Comparison of ENCODE assay signal across 1 cellular context in genomic region chr16:83952940-83953795, GRCh38.
TF ChIP-seq lines count a peak whose summit lies in the region.

Gene OSGIN1 (plus strand): TSS chr16:83953240. CDS start chr16:83957672, 4,432 bp downstream.

TF ChIP-seq in K562, 482 proteins besides CTCF, POLR2A, EP300 and RAD21 (continued from another document and continues in another):
- TF ChIP-seq TSHZ1 (CRISPR knock-in tag; IDR thresholded peaks at IDR 0.05), result no peak
- no peak for TF ChIP-seq XRCC4 (IDR thresholded peaks at IDR 0.05; ENCODE audit: extremely low read depth, insufficient read depth, insufficient read length)
- no peak for TF ChIP-seq PTRF (tag; IDR thresholded peaks at IDR 0.05)
- peak; percentile 71 for TF ChIP-seq HES1 (IDR thresholded peaks at IDR 0.05; ENCODE audit: low read depth)
- no peak for TF ChIP-seq TAL1 (IDR thresholded peaks at IDR 0.05)
- peak; percentile 76 for TF ChIP-seq ZBTB33 (CRISPR knock-in tag; IDR thresholded peaks at IDR 0.05)
- TF ChIP-seq SLC30A9 (CRISPR knock-in tag; IDR thresholded peaks at IDR 0.05), result no peak
- no peak for TF ChIP-seq E2F4 (CRISPR knock-in tag; IDR thresholded peaks at IDR 0.05; ENCODE audit: low read depth)
- TF ChIP-seq BRCA1 (IDR thresholded peaks at IDR 0.05), result no peak
- no peak for TF ChIP-seq BRCA1 (CRISPR knock-in tag; IDR thresholded peaks at IDR 0.05)
- no peak for TF ChIP-seq NR4A1 (CRISPR knock-in tag; IDR thresholded peaks at IDR 0.05)
- TF ChIP-seq NR4A1 (tag; IDR thresholded peaks at IDR 0.05), result no peak; the same call in 1 of the 2 replicates
- TF ChIP-seq NR2F6 (CRISPR knock-in tag; IDR thresholded peaks at IDR 0.05), result no peak
- peak; percentile 50 for TF ChIP-seq SOX6 (IDR thresholded peaks at IDR 0.05)
- peak; percentile 68; the same call in 1 of the 2 replicates for TF ChIP-seq TARDBP (IDR thresholded peaks at IDR 0.05)
- no peak for TF ChIP-seq ATF1 (CRISPR knock-in tag; IDR thresholded peaks at IDR 0.05)
- TF ChIP-seq ATF1 (tag; IDR thresholded peaks at IDR 0.05), result peak; percentile 81
- no peak for TF ChIP-seq FUS (optimal IDR thresholded peaks at IDR 0.05; ENCODE audit: low read depth, low read length)
- TF ChIP-seq E2F6 (IDR thresholded peaks at IDR 0.05; ENCODE audit: borderline replicate concordance in 1 of 2, extremely low read depth in 1 of 2, insufficient read depth in 1 of 2, insufficient read length in 1 of 2, low read depth in 1 of 2, low read length in 1 of 2, poor library complexity in 1 of 2, severe bottlenecking in 1 of 2), result peak; percentile 45 to 86
- 0 out of 2 replicates have a peak, but pooled peaks have one; percentile 54 for TF ChIP-seq SMARCA4 (IDR thresholded peaks at IDR 0.05)
- no peak for TF ChIP-seq MCM3 (IDR thresholded peaks at IDR 0.05)
- peak; percentile 92 for TF ChIP-seq RBFOX2 (IDR thresholded peaks at IDR 0.05; ENCODE audit: low read depth, low read length)
- no peak for TF ChIP-seq BCOR (IDR thresholded peaks at IDR 0.05)
- peak; percentile 73 for TF ChIP-seq MAFF (IDR thresholded peaks at IDR 0.05; ENCODE audit: low read length)
- no peak for TF ChIP-seq CCAR2 (IDR thresholded peaks at IDR 0.05; ENCODE audit: low read depth, low read length)
- no peak; the same call in 1 of the 2 replicates for TF ChIP-seq CREM (IDR thresholded peaks at IDR 0.05; ENCODE audit: low read depth)
- peak; percentile 80 for TF ChIP-seq MTA3 (IDR thresholded peaks at IDR 0.05; ENCODE audit: borderline replicate concordance)
- no peak for TF ChIP-seq ZC3H8 (IDR thresholded peaks at IDR 0.05)
- peak; percentile 72 for TF ChIP-seq FOXM1 (IDR thresholded peaks at IDR 0.05; ENCODE audit: low read depth)
- 0 out of 2 replicates have a peak, but pooled peaks have one; percentile 69 for TF ChIP-seq FOXM1 (CRISPR knock-in tag; IDR thresholded peaks at IDR 0.05; ENCODE audit: low read depth)
- TF ChIP-seq ARID3B (CRISPR knock-in tag; IDR thresholded peaks at IDR 0.05; ENCODE audit: borderline replicate concordance), result no peak
- peak; percentile 97 for TF ChIP-seq NFE2 (IDR thresholded peaks at IDR 0.05; ENCODE audit: low read depth)
- TF ChIP-seq XRCC3 (IDR thresholded peaks at IDR 0.05), result no peak
- no peak for TF ChIP-seq FIP1L1 (IDR thresholded peaks at IDR 0.05; ENCODE audit: low read depth, low read length, poor library complexity, severe bottlenecking)
- TF ChIP-seq TCF7 (IDR thresholded peaks at IDR 0.05; ENCODE audit: borderline replicate concordance), result no peak
- TF ChIP-seq POLR3A (IDR thresholded peaks at IDR 0.05; ENCODE audit: borderline replicate concordance, extremely low read depth, insufficient read depth, insufficient read length), result no peak
- TF ChIP-seq ZNF318 (IDR thresholded peaks at IDR 0.05; ENCODE audit: borderline replicate concordance in 1 of 2, low read depth in 1 of 2), result peak in 1 of 2 experiments; percentile 69; a peak in 2 of 4 replicates
- TF ChIP-seq CHD1 (IDR thresholded peaks at IDR 0.05; ENCODE audit: low read length), result no peak
- TF ChIP-seq NR2C1 (IDR thresholded peaks at IDR 0.05), result no peak
- TF ChIP-seq NR2C1 (tag; IDR thresholded peaks at IDR 0.05), result no peak
- TF ChIP-seq TCF7L2 (IDR thresholded peaks at IDR 0.05; ENCODE audit: low read depth, low read length), result no peak
- no peak for TF ChIP-seq ZNF75A (CRISPR knock-in tag; IDR thresholded peaks at IDR 0.05)
- TF ChIP-seq LEF1 (IDR thresholded peaks at IDR 0.05), result peak; percentile 54; the same call in 1 of the 2 replicates
- TF ChIP-seq ZBTB5 (IDR thresholded peaks at IDR 0.05), result no peak
